In the genomic region with DNA sequence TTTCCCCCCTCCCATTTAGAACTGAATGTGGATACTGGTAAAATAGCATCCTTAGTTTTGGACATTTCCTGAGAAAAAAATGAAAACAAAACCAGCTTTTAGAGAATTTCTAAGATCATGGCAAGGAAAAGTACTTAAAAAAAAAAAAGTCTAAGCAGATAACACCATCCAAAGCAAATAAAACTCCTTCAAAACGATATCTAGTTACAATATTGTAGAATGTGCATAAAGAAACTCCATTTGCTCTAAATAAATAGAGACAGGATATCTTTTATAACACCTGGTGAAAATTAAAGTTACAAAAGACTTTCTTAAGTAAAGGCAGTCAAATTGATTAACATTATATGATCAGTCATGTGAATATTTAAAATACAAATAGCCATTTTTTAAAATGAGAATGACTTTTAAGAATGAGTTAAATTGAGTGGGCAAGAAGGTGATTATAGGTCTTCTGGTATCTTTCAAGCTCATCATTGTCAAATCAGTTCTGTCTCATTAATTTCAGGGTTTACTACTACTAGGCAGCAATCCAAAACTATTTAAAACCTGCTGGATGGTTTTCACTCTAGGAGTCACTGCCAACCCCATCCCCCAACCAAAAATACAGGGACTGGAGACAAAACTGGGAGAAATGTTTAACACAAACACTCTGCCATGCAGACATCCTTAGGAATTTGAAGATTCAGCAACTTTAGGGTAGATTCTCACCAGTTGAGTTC, we compare ENCODE assay signal across 10 cellular contexts.
DNase-seq lines count a peak whose midpoint lies in the region; ATAC-seq, FAIRE-seq and TF ChIP-seq lines count a peak whose summit lies in the region.
"Had no signal": no experiment of that assay in that cellular context is flagged by ENCODE, and none has a peak within 500 bp of the region (broad histone marks: within the 10 kb centered on the region; RNA-seq: fewer than 3 reads in every experiment).

No MANE protein-coding gene starts in this region.

- no peaks in the 10 kb centered on the region for H3K36me3 ChIP-seq in BLaER1 treated with 17β-estradiol and CSF1 and Interleukin-3, amounts not matched to agents 10 nM and 100 nM
- H3K36me3 ChIP-seq in HUES48 (ENCODE audit: control insufficient read depth, insufficient read depth, low read length) = no peaks in the 10 kb centered on the region
- H3K36me3 ChIP-seq: MG63 had no signal

- no peaks in the 10 kb centered on the region for H3K27me3 ChIP-seq in BLaER1 treated with 17β-estradiol and CSF1 and Interleukin-3, amounts not matched to agents 10 nM and 100 nM
- no peaks in the 10 kb centered on the region for H3K27me3 ChIP-seq in HUES48 (ENCODE audit: control insufficient read depth, insufficient read depth, low read length)
- H3K27me3 ChIP-seq: body of pancreas, MG63 had no signal

- no peak overlapping the region for H3K9ac ChIP-seq in BLaER1 treated with 17β-estradiol and CSF1 and Interleukin-3, amounts not matched to agents 10 nM and 100 nM
- H3K9ac ChIP-seq in HUES48 (ENCODE audit: low read depth, low read length) = no peak overlapping the region

- peaks cover 0 to 20% (median 14%) of the 10 kb centered on the region in 10 experiments; a peak in 10 of 20 replicates for H3K4me1 ChIP-seq in BLaER1 treated with 17β-estradiol and CSF1 and Interleukin-3, amounts not matched to agents 10 nM and 100 nM
- peaks cover 24% of the 10 kb centered on the region for H3K4me1 ChIP-seq in HUES48 (ENCODE audit: control insufficient read depth, insufficient read depth, low read length)

- H3K4me2 ChIP-seq in BLaER1 treated with 17β-estradiol and CSF1 and Interleukin-3, amounts not matched to agents 10 nM and 100 nM = peak overlapping the region in 6 of 11 experiments; percentile 24 to 46 (median 32); a peak in 9 of 22 replicates

- ATAC-seq in HG03159 (IDR thresholded peaks at IDR 0.05; ENCODE audit: unreplicated experiment) = no peak
- ATAC-seq: body of pancreas had no signal

- no peaks in the 10 kb centered on the region for H3K9me3 ChIP-seq in BLaER1 treated with 17β-estradiol and CSF1 and Interleukin-3, amounts not matched to agents 10 nM and 100 nM (replicated peaks in 1 of 11)
- no peaks in the 10 kb centered on the region for H3K9me3 ChIP-seq in HUES48 (ENCODE audit: control insufficient read depth, insufficient read depth, low read length)
- H3K9me3 ChIP-seq: body of pancreas, MG63 had no signal

- no peak for TF ChIP-seq POLR2A in GM12892 (IDR thresholded peaks at IDR 0.05; ENCODE audit: low read depth, low read length)

- TF ChIP-seq CTCF in foreskin fibroblast (IDR thresholded peaks at IDR 0.05; ENCODE audit: low read depth, low read length) = no peak

- no peak overlapping the region for H3K27ac ChIP-seq in BLaER1 treated with 17β-estradiol and CSF1 and Interleukin-3, amounts not matched to agents 10 nM and 100 nM
- H3K27ac ChIP-seq in HUES48 (ENCODE audit: low read depth, low read length) = peak overlapping the region; percentile 26
- H3K27ac ChIP-seq: body of pancreas had no signal

- no peak overlapping the region for H3K4me3 ChIP-seq in BLaER1 treated with 17β-estradiol and CSF1 and Interleukin-3, amounts not matched to agents 10 nM and 100 nM
- no peak overlapping the region for H3K4me3 ChIP-seq in HUES48 (ENCODE audit: low read depth, low read length)
- H3K4me3 ChIP-seq in foreskin fibroblast (ENCODE audit: low read depth in 1 of 2, low read length in 2 of 2) = no peak overlapping the region
- H3K4me3 ChIP-seq: body of pancreas, MG63 had no signal

- no peaks in the 10 kb centered on the region for H4K20me1 ChIP-seq in BLaER1 treated with 17β-estradiol and CSF1 and Interleukin-3, amounts not matched to agents 10 nM and 100 nM

- FAIRE-seq in GM12892 (lab: Jason Lieb, UNC) = no peak

- DNase-seq in kidney tubule cell (ENCODE audit: low spot score) (peak; percentile 30), AG08395 (ENCODE audit: low spot score) (no peak), GM12892 (ENCODE audit: insufficient read length) (no peak), foreskin fibroblast (no peak)

TF ChIP-seq in PFSK-1, 5 proteins besides CTCF, POLR2A, EP300 and RAD21:
- TF ChIP-seq POLR2AphosphoS5 (IDR thresholded peaks at IDR 0.05; ENCODE audit: low read depth, low read length) = 0 out of 2 replicates have a peak, but pooled peaks have one; percentile 6
- no peak for TF ChIP-seq TAF1 (IDR thresholded peaks at IDR 0.05; ENCODE audit: borderline replicate concordance, insufficient read depth, low read length)
